Comparison of ENCODE assay signal across 22 cellular contexts in the genomic region with DNA sequence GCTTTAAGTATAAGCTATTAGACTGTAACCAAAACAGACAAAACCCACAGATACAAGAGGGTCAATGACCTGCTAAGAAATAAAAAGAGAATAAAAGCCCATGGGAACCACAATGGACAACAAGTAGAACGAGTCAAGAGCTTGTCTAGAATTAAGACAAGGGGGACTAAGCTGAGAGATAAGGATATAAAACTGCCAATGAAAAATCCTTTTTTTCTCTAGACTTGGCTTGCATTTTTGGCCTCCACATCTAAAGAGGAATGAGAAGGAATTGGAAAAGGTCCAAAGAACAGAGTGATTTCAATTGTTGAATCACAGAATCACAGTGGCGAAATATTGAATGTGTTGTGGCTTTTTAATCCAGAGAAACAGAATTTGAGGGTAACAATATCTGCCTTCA.
DNase-seq lines count a peak whose midpoint lies in the region; ATAC-seq and TF ChIP-seq lines count a peak whose summit lies in the region.
"Had no signal": no experiment of that assay in that cellular context is flagged by ENCODE, and none has a peak within 500 bp of the region (broad histone marks: within the 10 kb centered on the region; RNA-seq: fewer than 3 reads in every experiment).

No MANE protein-coding gene starts in this region.

- no peak for TF ChIP-seq CTCF in gastrocnemius medialis (IDR thresholded peaks at IDR 0.05 in 4 of 5, conservative IDR thresholded peaks at IDR 0.05 in 1 of 5)

- H3K14ac ChIP-seq in mesenchymal stem cell (ENCODE audit: low read length in 2 of 2): no peak overlapping the region

- intact Hi-C loops in Right ventricle myocardium superior (cut with DNase I) (no loop called here), cardiac septum (cut with DNase I) (no loop called here), gastrocnemius medialis (cut with DNase I; ENCODE audit: low total_unique reads) (no loop called here)

- no peak overlapping the region for H2BK120ac ChIP-seq in mesenchymal stem cell (ENCODE audit: low read depth, low read length)

- WGBS in mesenchymal stem cell: 54% methylated on average over 2 of the region's 2 CpGs

- H3K36me3 ChIP-seq in mesenchymal stem cell (ENCODE audit: control insufficient read depth in 1 of 2, insufficient read depth in 2 of 2, low read depth in 1 of 2, low read length in 2 of 2) (no peaks in the 10 kb centered on the region), gastrocnemius medialis (no peaks in the 10 kb centered on the region)
- H3K36me3 ChIP-seq: ascending aorta, lower lobe of right lung, SJSA1, transverse colon had no signal

- no peak overlapping the region for H2AK5ac ChIP-seq in mesenchymal stem cell (ENCODE audit: low read length, severe bottlenecking)

- no peaks in the 10 kb centered on the region for H3K27me3 ChIP-seq in mesenchymal stem cell (ENCODE audit: control insufficient read depth in 1 of 2, insufficient read depth in 1 of 2, low read length in 2 of 2)
- H3K27me3 ChIP-seq in gastrocnemius medialis: no peaks in the 10 kb centered on the region
- H3K27me3 ChIP-seq: ascending aorta, transverse colon had no signal

- H3K18ac ChIP-seq in mesenchymal stem cell (ENCODE audit: low read depth in 1 of 2, low read length in 2 of 2): no peak overlapping the region

- H3K79me1 ChIP-seq in mesenchymal stem cell (replicated peaks; ENCODE audit: low read length, poor library complexity, severe bottlenecking): no peaks in the 10 kb centered on the region

- H3K4me3 ChIP-seq in mesenchymal stem cell (ENCODE audit: insufficient read depth in 1 of 2, low read depth in 1 of 2, low read length in 2 of 2): no peak overlapping the region
- H3K4me3 ChIP-seq in gastrocnemius medialis: no peak overlapping the region
- H3K4me3 ChIP-seq: A549, ascending aorta, lower lobe of right lung, SJSA1, transverse colon had no signal

- ATAC-seq in Right ventricle myocardium superior (ENCODE audit: poor library complexity) (peak; percentile 71), gastrocnemius medialis (no peak)
- ATAC-seq: A549, lower lobe of right lung had no signal

- no peak overlapping the region for H2BK15ac ChIP-seq in mesenchymal stem cell (ENCODE audit: low read depth, poor library complexity, severe bottlenecking)

- no peak overlapping the region for H3K4me2 ChIP-seq in mesenchymal stem cell (ENCODE audit: low read length, poor library complexity, severe bottlenecking)
- H3K4me2 ChIP-seq: A549 had no signal

- H2AFZ ChIP-seq in mesenchymal stem cell (ENCODE audit: low read depth, low read length): no peak overlapping the region

- no peaks in the 10 kb centered on the region for H3K4me1 ChIP-seq in mesenchymal stem cell (ENCODE audit: control insufficient read depth, insufficient read depth, low read depth, low read length)
- H3K4me1 ChIP-seq in gastrocnemius medialis: no peaks in the 10 kb centered on the region
- H3K4me1 ChIP-seq: A549, ascending aorta, lower lobe of right lung, SJSA1 had no signal

- in situ Hi-C loops in gastrocnemius medialis (cut with MboI; ENCODE audit: low sequenced_read_pairs in 4 of 4): no loop called here

- no peaks in the 10 kb centered on the region for H3K9me3 ChIP-seq in mesenchymal stem cell (ENCODE audit: control insufficient read depth, low read length)
- no peaks in the 10 kb centered on the region for H3K9me3 ChIP-seq in gastrocnemius medialis
- H3K9me3 ChIP-seq: A549, ascending aorta, lower lobe of right lung, transverse colon had no signal

- no peak overlapping the region for H4K8ac ChIP-seq in mesenchymal stem cell (ENCODE audit: low read length)

- H2BK5ac ChIP-seq in mesenchymal stem cell (ENCODE audit: low read depth, low read length, poor library complexity, severe bottlenecking): no peak overlapping the region

- peak overlapping the region; percentile 20 for H3K9ac ChIP-seq in mesenchymal stem cell (ENCODE audit: low read length)

- DNase-seq in Right ventricle myocardium superior (no peak), cardiac septum (ENCODE audit: low spot score) (no peak), fibroblast of gingiva (ENCODE audit: low read depth) (peak; percentile 20), mesenchymal stem cell (peak; percentile 11), T-helper 2 cell (no peak), SKM-1 (lab: John Stamatoyannopoulos, UW; ENCODE audit: unreplicated experiment) (no peak), gastrocnemius medialis (no peak), NCI-H2029 treated with DMSO at 0.1 percent for 48 hours (lab: John Stamatoyannopoulos, UW) (no peak)
- DNase-seq: activated CD4-positive, alpha-beta T cell treated with anti-CD3 and anti-CD28 coated beads for 48 hours; activated naive CD4-positive, alpha-beta T cell treated with anti-CD3 and anti-CD28 coated beads, Interleukin-2, amount 10 ng/mL, durations not matched to agents 7 days and 5 days; C1 segment of cervical spinal cord; endodermal cell; GOT3; lower lobe of right lung; NCI-H1105; NCI-H2081 treated with DMSO at 0.1 percent for 48 hours; NK-92 treated with Interleukin-12 subunit alpha and Interleukin-12 subunit beta, amount 100 ng/mL, for 24 hours; stimulated activated CD4-positive, alpha-beta T cell treated with anti-CD3 and anti-CD28 coated beads, Interleukin-12 subunit alpha, Interleukin-12 subunit beta, amount 100 ng/mL, for 4 hours; transverse colon had no signal

- H3K23ac ChIP-seq in mesenchymal stem cell (ENCODE audit: low read length in 2 of 2): no peak overlapping the region

- TF ChIP-seq POLR2A in gastrocnemius medialis (IDR thresholded peaks at IDR 0.05): no peak

- H4K91ac ChIP-seq in mesenchymal stem cell (ENCODE audit: low read length): no peak overlapping the region

- no peak overlapping the region for H2BK12ac ChIP-seq in mesenchymal stem cell (ENCODE audit: low read length in 2 of 2)

- no peak overlapping the region for H3K4ac ChIP-seq in mesenchymal stem cell (ENCODE audit: low read depth in 1 of 2, low read length in 2 of 2)

- H3K27ac ChIP-seq in mesenchymal stem cell (ENCODE audit: low read length, poor library complexity, severe bottlenecking): no peak overlapping the region
- H3K27ac ChIP-seq in gastrocnemius medialis: no peak overlapping the region
- H3K27ac ChIP-seq: A549, ascending aorta, lower lobe of right lung, SJSA1, transverse colon had no signal

Comparison
In these comparisons a context has a peak if more than half of its experiments do, and no peak if none do; other contexts are left out.
1. DNase-seq: peak in fibroblast of gingiva (single experiment) and mesenchymal stem cell (single experiment); none in Right ventricle myocardium superior (single experiment), cardiac septum (single experiment), T-helper 2 cell (0 of 5), SKM-1 (single experiment), gastrocnemius medialis (0 of 2) and NCI-H2029 treated with DMSO at 0.1 percent for 48 hours (single experiment).